8 cellular contexts compared by ENCODE assay signal in the genomic region with DNA sequence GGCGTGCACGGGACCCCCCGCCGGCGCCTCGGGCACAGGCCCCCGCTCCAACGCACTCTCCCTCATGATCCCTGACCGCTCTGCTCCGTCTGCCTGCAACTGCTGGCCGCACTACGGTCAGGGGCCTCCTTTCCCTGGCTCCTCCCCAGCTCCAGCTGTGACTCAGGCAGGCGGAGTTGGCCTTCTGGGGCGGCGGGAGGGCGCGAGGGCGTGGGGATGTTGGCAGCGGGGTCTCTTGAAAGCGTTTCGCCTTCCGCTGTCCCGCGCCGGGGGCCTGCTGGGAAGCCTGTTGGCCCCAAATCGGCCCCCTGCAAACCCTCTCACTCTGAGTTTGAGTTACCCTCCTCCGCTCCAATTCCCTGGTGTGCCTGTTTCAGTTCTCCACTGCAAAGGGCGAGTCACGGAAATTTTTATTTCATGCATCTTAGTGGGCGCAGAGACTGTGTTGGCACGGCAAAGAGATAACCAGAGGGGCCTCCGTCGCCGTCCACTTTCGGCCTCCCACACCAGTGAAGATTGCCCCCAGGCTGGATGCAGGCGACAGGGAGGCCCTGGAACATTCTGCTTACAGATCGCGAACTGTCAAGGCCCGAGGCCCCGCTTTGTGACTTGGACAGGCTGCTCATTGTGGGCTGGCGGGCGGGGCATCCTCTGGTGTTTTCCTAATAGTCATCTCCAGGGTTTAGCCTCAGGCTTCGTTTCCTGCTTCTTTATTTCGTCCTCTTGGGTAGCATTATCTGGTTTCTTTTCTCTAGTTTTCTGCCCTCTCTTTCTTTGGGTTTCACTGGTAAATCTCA.
A peak's percentile ranks its signal among the peaks of the same experiment; 100 is the strongest.
DNase-seq lines count a peak whose midpoint lies in the region; ATAC-seq and TF ChIP-seq lines count a peak whose summit lies in the region.

A gene with protein sequence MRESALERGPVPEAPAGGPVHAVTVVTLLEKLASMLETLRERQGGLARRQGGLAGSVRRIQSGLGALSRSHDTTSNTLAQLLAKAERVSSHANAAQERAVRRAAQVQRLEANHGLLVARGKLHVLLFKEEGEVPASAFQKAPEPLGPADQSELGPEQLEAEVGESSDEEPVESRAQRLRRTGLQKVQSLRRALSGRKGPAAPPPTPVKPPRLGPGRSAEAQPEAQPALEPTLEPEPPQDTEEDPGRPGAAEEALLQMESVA (minus strand): TSS at position 91 of the 797 bp plus-strand sequence. CDS start 25 bp downstream, at position 66.

- H3K79me2 ChIP-seq in MM.1S (ENCODE audit: low read length), result no peaks in the 10 kb centered on the region

- H3K9me2 ChIP-seq in MM.1S (replicated peaks; ENCODE audit: insufficient read depth, low read length), result no peaks in the 10 kb centered on the region

- H3K4me2 ChIP-seq in MM.1S (ENCODE audit: low read depth, low read length), result no peak within 1 kb of the TSS

- H3K9ac ChIP-seq in MM.1S (ENCODE audit: low read length), result no peak within 1 kb of the TSS

- H3K36me3 ChIP-seq in MM.1S (replicated peaks; ENCODE audit: insufficient read depth, low read length), result no peaks in the 10 kb centered on the region

- no peaks in the 10 kb centered on the region for H3K9me3 ChIP-seq in MM.1S (replicated peaks; ENCODE audit: insufficient read depth, low read length)

- ATAC-seq in HG02623 (IDR thresholded peaks at IDR 0.05; ENCODE audit: unreplicated experiment) (peak; percentile 54), SK-N-SH treated with all-trans-retinoic acid at 6 μM for 48 hours (peak; percentile 77)

- H3F3A ChIP-seq in MM.1S (ENCODE audit: insufficient read depth, low read length), result no peaks in the 10 kb centered on the region

- no peak for TF ChIP-seq CTCF in GM10266 (IDR thresholded peaks at IDR 0.05; ENCODE audit: control insufficient read depth, insufficient read depth, low read depth, missing control alignments)
- TF ChIP-seq CTCF in choroid plexus epithelial cell (conservative IDR thresholded peaks at IDR 0.05; ENCODE audit: low read depth, low read length), result no peak
- TF ChIP-seq CTCF in MM.1S (IDR thresholded peaks at IDR 0.05; ENCODE audit: low read length), result no peak

- H3K4me3 ChIP-seq in choroid plexus epithelial cell (ENCODE audit: low read depth, low read length) (peak within 1 kb of the TSS; percentile 73), MM.1S (ENCODE audit: low read length) (no peak within 1 kb of the TSS)

- H3K27me3 ChIP-seq in layer of hippocampus (ENCODE audit: control insufficient read depth, insufficient read depth, low read length), result peaks cover 2% of the 10 kb centered on the region
- no peaks in the 10 kb centered on the region for H3K27me3 ChIP-seq in MM.1S (replicated peaks; ENCODE audit: insufficient read depth, low read length)

- DNase-seq in GM10266 (ENCODE audit: extremely low spot score), result peak; percentile 60
- DNase-seq in choroid plexus epithelial cell (ENCODE audit: low read depth), result peak; percentile 89
- DNase-seq in stimulated activated CD4-positive, alpha-beta T cell treated with anti-CD3 and anti-CD28 coated beads, TNF-alpha, amount 100 ng/mL, for 24 hours (ENCODE audit: low read depth in 3 of 3), result peak; percentile 42 to 86 (median 55)
- DNase-seq in DMS153 (lab: John Stamatoyannopoulos, UW), result no peak
- DNase-seq in MM.1S, result no peak

- H3K27ac ChIP-seq in layer of hippocampus (ENCODE audit: low read depth, low read length) (peak within 1 kb of the TSS; percentile 87), MM.1S (ENCODE audit: low read length) (no peak within 1 kb of the TSS)

- H2AFZ ChIP-seq in MM.1S (ENCODE audit: low read length), result no peak within 1 kb of the TSS

- no peaks in the 10 kb centered on the region for H4K20me1 ChIP-seq in MM.1S (ENCODE audit: insufficient read depth, low read length)

- no peaks in the 10 kb centered on the region for H3K4me1 ChIP-seq in MM.1S (ENCODE audit: low read length)

TF ChIP-seq in SK-N-SH treated with all-trans-retinoic acid at 6 μM for 48 hours, 23 proteins besides CTCF, POLR2A, EP300 and RAD21:
- TF ChIP-seq OSR1 (CRISPR knock-in tag; IDR thresholded peaks at IDR 0.05) (no peak), GLIS3 (CRISPR knock-in tag; IDR thresholded peaks at IDR 0.05) (no peak), PPARA (CRISPR knock-in tag; IDR thresholded peaks at IDR 0.05; ENCODE audit: borderline replicate concordance) (no peak), ZC3H10 (CRISPR knock-in tag; IDR thresholded peaks at IDR 0.05) (no peak), ESRRG (CRISPR knock-in tag; IDR thresholded peaks at IDR 0.05) (no peak), TOX (CRISPR knock-in tag; IDR thresholded peaks at IDR 0.05; ENCODE audit: borderline replicate concordance) (no peak), RARB (CRISPR knock-in tag; IDR thresholded peaks at IDR 0.05) (no peak), ISL1 (CRISPR knock-in tag; IDR thresholded peaks at IDR 0.05) (no peak), SNAI2 (CRISPR knock-in tag; IDR thresholded peaks at IDR 0.05) (no peak), CSDC2 (CRISPR knock-in tag; IDR thresholded peaks at IDR 0.05) (no peak), TCF4 (CRISPR knock-in tag; IDR thresholded peaks at IDR 0.05; ENCODE audit: borderline replicate concordance) (no peak), ZNF565 (CRISPR knock-in tag; conservative IDR thresholded peaks at IDR 0.05; ENCODE audit: low read depth) (no peak), BACH2 (CRISPR knock-in tag; IDR thresholded peaks at IDR 0.05; ENCODE audit: borderline replicate concordance) (no peak), ZFP3 (CRISPR knock-in tag; IDR thresholded peaks at IDR 0.05) (no peak), ZNF8 (CRISPR knock-in tag; IDR thresholded peaks at IDR 0.05) (no peak)
- TF ChIP-seq, protein P1, sequence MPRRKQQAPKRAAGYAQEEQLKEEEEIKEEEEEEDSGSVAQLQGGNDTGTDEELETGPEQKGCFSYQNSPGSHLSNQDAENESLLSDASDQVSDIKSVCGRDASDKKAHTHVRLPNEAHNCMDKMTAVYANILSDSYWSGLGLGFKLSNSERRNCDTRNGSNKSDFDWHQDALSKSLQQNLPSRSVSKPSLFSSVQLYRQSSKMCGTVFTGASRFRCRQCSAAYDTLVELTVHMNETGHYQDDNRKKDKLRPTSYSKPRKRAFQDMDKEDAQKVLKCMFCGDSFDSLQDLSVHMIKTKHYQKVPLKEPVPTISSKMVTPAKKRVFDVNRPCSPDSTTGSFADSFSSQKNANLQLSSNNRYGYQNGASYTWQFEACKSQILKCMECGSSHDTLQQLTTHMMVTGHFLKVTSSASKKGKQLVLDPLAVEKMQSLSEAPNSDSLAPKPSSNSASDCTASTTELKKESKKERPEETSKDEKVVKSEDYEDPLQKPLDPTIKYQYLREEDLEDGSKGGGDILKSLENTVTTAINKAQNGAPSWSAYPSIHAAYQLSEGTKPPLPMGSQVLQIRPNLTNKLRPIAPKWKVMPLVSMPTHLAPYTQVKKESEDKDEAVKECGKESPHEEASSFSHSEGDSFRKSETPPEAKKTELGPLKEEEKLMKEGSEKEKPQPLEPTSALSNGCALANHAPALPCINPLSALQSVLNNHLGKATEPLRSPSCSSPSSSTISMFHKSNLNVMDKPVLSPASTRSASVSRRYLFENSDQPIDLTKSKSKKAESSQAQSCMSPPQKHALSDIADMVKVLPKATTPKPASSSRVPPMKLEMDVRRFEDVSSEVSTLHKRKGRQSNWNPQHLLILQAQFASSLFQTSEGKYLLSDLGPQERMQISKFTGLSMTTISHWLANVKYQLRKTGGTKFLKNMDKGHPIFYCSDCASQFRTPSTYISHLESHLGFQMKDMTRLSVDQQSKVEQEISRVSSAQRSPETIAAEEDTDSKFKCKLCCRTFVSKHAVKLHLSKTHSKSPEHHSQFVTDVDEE (CRISPR knock-in tag; IDR thresholded peaks at IDR 0.05), result no peak
- TF ChIP-seq, protein P2, sequence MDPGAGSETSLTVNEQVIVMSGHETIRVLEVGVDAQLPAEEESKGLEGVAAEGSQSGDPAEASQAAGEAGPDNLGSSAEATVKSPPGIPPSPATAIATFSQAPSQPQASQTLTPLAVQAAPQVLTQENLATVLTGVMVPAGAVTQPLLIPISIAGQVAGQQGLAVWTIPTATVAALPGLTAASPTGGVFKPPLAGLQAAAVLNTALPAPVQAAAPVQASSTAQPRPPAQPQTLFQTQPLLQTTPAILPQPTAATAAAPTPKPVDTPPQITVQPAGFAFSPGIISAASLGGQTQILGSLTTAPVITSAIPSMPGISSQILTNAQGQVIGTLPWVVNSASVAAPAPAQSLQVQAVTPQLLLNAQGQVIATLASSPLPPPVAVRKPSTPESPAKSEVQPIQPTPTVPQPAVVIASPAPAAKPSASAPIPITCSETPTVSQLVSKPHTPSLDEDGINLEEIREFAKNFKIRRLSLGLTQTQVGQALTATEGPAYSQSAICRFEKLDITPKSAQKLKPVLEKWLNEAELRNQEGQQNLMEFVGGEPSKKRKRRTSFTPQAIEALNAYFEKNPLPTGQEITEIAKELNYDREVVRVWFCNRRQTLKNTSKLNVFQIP (CRISPR knock-in tag; IDR thresholded peaks at IDR 0.05; ENCODE audit: borderline replicate concordance, low read depth), result no peak
- TF ChIP-seq, protein P3, sequence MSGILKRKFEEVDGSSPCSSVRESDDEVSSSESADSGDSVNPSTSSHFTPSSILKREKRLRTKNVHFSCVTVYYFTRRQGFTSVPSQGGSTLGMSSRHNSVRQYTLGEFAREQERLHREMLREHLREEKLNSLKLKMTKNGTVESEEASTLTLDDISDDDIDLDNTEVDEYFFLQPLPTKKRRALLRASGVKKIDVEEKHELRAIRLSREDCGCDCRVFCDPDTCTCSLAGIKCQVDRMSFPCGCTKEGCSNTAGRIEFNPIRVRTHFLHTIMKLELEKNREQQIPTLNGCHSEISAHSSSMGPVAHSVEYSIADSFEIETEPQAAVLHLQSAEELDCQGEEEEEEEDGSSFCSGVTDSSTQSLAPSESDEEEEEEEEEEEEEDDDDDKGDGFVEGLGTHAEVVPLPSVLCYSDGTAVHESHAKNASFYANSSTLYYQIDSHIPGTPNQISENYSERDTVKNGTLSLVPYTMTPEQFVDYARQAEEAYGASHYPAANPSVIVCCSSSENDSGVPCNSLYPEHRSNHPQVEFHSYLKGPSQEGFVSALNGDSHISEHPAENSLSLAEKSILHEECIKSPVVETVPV (CRISPR knock-in tag; IDR thresholded peaks at IDR 0.05), result no peak
- TF ChIP-seq, protein P4, sequence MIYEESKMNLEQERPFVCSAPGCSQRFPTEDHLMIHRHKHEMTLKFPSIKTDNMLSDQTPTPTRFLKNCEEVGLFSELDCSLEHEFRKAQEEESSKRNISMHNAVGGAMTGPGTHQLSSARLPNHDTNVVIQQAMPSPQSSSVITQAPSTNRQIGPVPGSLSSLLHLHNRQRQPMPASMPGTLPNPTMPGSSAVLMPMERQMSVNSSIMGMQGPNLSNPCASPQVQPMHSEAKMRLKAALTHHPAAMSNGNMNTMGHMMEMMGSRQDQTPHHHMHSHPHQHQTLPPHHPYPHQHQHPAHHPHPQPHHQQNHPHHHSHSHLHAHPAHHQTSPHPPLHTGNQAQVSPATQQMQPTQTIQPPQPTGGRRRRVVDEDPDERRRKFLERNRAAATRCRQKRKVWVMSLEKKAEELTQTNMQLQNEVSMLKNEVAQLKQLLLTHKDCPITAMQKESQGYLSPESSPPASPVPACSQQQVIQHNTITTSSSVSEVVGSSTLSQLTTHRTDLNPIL (CRISPR knock-in tag; IDR thresholded peaks at IDR 0.05; ENCODE audit: low read depth), result no peak

Comparison
In these comparisons a context has a peak if more than half of its experiments do, and no peak if none do; other contexts are left out.
1. DNase-seq: peak in GM10266 (single experiment), choroid plexus epithelial cell (single experiment) and stimulated activated CD4-positive, alpha-beta T cell treated with anti-CD3 and anti-CD28 coated beads, TNF-alpha, amount 100 ng/mL, for 24 hours (3 of 3); none in DMS153 (single experiment) and MM.1S (single experiment).